ENCODE assay signal across 9 cellular contexts in genomic region chr14:59869381-59870255, GRCh38. TPM values are rescaled to one million over a fixed set of nuclear protein-coding genes. Genes with fewer than 3 reads are reported as not detected.
DNase-seq lines count a peak whose midpoint lies in the region; ATAC-seq and TF ChIP-seq lines count a peak whose summit lies in the region.
"Had no signal": no experiment of that assay in that cellular context is flagged by ENCODE, and none has a peak within 500 bp of the region (broad histone marks: within the 10 kb centered on the region; RNA-seq: fewer than 3 reads in every experiment).

No MANE protein-coding gene starts in this region.

- peaks cover 69% of the 10 kb centered on the region for H3K27me3 Mint-ChIP-seq in activated CD4-positive, alpha-beta T cell treated with anti-CD3 and anti-CD28 coated beads, Interleukin-2, amount 10 ng/mL, durations not matched to agents 7 days and 5 days
- H3K27me3 Mint-ChIP-seq in activated CD8-positive, alpha-beta T cell treated with anti-CD3 and anti-CD28 coated beads, Interleukin-2, amount 10 ng/mL, durations not matched to agents 7 days and 5 days (ENCODE audit: low read depth): peaks cover 52% of the 10 kb centered on the region

- CTCF ChIA-PET in activated CD4-positive, alpha-beta T cell treated with anti-CD3 and anti-CD28 coated beads, Interleukin-2, amount 10 ng/mL, durations not matched to agents 7 days and 5 days (lab: Charles Lee): no interaction called here
- CTCF ChIA-PET in activated CD8-positive, alpha-beta T cell treated with anti-CD3 and anti-CD28 coated beads, Interleukin-2, amount 10 ng/mL, durations not matched to agents 7 days and 5 days (lab: Charles Lee): no interaction called here

- TF ChIP-seq CTCF in GM20000 (IDR thresholded peaks at IDR 0.05; ENCODE audit: extremely low read depth, missing control alignments): no peak

- H3K4me3 Mint-ChIP-seq in activated CD4-positive, alpha-beta T cell treated with anti-CD3 and anti-CD28 coated beads, Interleukin-2, amount 10 ng/mL, durations not matched to agents 7 days and 5 days: peak overlapping the region; percentile 36
- H3K4me3 Mint-ChIP-seq in activated CD8-positive, alpha-beta T cell treated with anti-CD3 and anti-CD28 coated beads, Interleukin-2, amount 10 ng/mL, durations not matched to agents 7 days and 5 days: peak overlapping the region; percentile 50

- no peaks in the 10 kb centered on the region for H3K9me3 Mint-ChIP-seq in activated CD4-positive, alpha-beta T cell treated with anti-CD3 and anti-CD28 coated beads, Interleukin-2, amount 10 ng/mL, durations not matched to agents 7 days and 5 days
- no peaks in the 10 kb centered on the region for H3K9me3 Mint-ChIP-seq in activated CD8-positive, alpha-beta T cell treated with anti-CD3 and anti-CD28 coated beads, Interleukin-2, amount 10 ng/mL, durations not matched to agents 7 days and 5 days (ENCODE audit: insufficient read depth)

- H3K27ac ChIP-seq in layer of hippocampus (ENCODE audit: low read depth, low read length) (peak overlapping the region; percentile 24), temporal lobe (ENCODE audit: low read depth, low read length) (peak overlapping the region; percentile 47)

- peaks cover 3% of the 10 kb centered on the region for H3K36me3 Mint-ChIP-seq in activated CD4-positive, alpha-beta T cell treated with anti-CD3 and anti-CD28 coated beads, Interleukin-2, amount 10 ng/mL, durations not matched to agents 7 days and 5 days (ENCODE audit: low read depth)
- H3K36me3 Mint-ChIP-seq in activated CD8-positive, alpha-beta T cell treated with anti-CD3 and anti-CD28 coated beads, Interleukin-2, amount 10 ng/mL, durations not matched to agents 7 days and 5 days (ENCODE audit: low read depth): no peaks in the 10 kb centered on the region

- H3K27me3 ChIP-seq in layer of hippocampus (ENCODE audit: control insufficient read depth, insufficient read depth, low read length): no peaks in the 10 kb centered on the region

- DNase-seq in activated CD4-positive, alpha-beta T cell treated with anti-CD3 and anti-CD28 coated beads, Interleukin-2, amount 10 ng/mL, durations not matched to agents 7 days and 5 days: no peak
- no peak for DNase-seq in activated CD4-positive, alpha-beta T cell treated with anti-CD3 and anti-CD28 coated beads, Interleukin-2, amount 50 U/mL, for 1 hour
- DNase-seq in activated CD8-positive, alpha-beta T cell treated with anti-CD3 and anti-CD28 coated beads, Interleukin-2, amount 10 ng/mL, durations not matched to agents 7 days and 5 days: no peak
- DNase-seq in GM20000 (ENCODE audit: low spot score): no peak
- DNase-seq in NCI-H2171 (lab: John Stamatoyannopoulos, UW): no peak
- DNase-seq in NCI-H187 treated with DMSO at 0.1 percent for 48 hours (lab: John Stamatoyannopoulos, UW): no peak

- POLR2A ChIA-PET in activated CD4-positive, alpha-beta T cell treated with anti-CD3 and anti-CD28 coated beads, Interleukin-2, amount 10 ng/mL, durations not matched to agents 7 days and 5 days (lab: Charles Lee): no interaction called here
- POLR2A ChIA-PET in activated CD8-positive, alpha-beta T cell treated with anti-CD3 and anti-CD28 coated beads, Interleukin-2, amount 10 ng/mL, durations not matched to agents 7 days and 5 days (lab: Charles Lee): no interaction called here

- no peak overlapping the region for H3K27ac Mint-ChIP-seq in activated CD4-positive, alpha-beta T cell treated with anti-CD3 and anti-CD28 coated beads, Interleukin-2, amount 10 ng/mL, durations not matched to agents 7 days and 5 days
- no peak overlapping the region for H3K27ac Mint-ChIP-seq in activated CD8-positive, alpha-beta T cell treated with anti-CD3 and anti-CD28 coated beads, Interleukin-2, amount 10 ng/mL, durations not matched to agents 7 days and 5 days

- peak; percentile 44 for ATAC-seq in activated CD8-positive, alpha-beta T cell treated with anti-CD3 and anti-CD28 coated beads, Interleukin-2, amount 10 ng/mL, durations not matched to agents 7 days and 5 days

- H3K4me1 Mint-ChIP-seq in activated CD4-positive, alpha-beta T cell treated with anti-CD3 and anti-CD28 coated beads, Interleukin-2, amount 10 ng/mL, durations not matched to agents 7 days and 5 days: peaks cover 4% of the 10 kb centered on the region
- H3K4me1 Mint-ChIP-seq in activated CD8-positive, alpha-beta T cell treated with anti-CD3 and anti-CD28 coated beads, Interleukin-2, amount 10 ng/mL, durations not matched to agents 7 days and 5 days (ENCODE audit: low read depth): peaks cover 6% of the 10 kb centered on the region

RNA-seq across cellular contexts. Expression of gene RTN1, which starts 1.0 kb away (rescaled TPM):
- total RNA-seq in activated CD4-positive, alpha-beta T cell treated with anti-CD3 and anti-CD28 coated beads, Interleukin-2, amount 10 ng/mL, durations not matched to agents 7 days and 5 days: not detected
- not detected for total RNA-seq in activated CD8-positive, alpha-beta T cell treated with anti-CD3 and anti-CD28 coated beads, Interleukin-2, amount 10 ng/mL, durations not matched to agents 7 days and 5 days
- 846 TPM for total RNA-seq in temporal lobe
- total RNA-seq: activated CD8-positive, alpha-beta memory T cell treated with anti-CD3 and anti-CD28 coated beads for 36 hours had no signal

RNA-seq across cellular contexts. Expression of gene LRRC9, which starts 50.3 kb away (rescaled TPM):
- total RNA-seq in activated CD4-positive, alpha-beta T cell treated with anti-CD3 and anti-CD28 coated beads, Interleukin-2, amount 10 ng/mL, durations not matched to agents 7 days and 5 days: not detected
- total RNA-seq in activated CD8-positive, alpha-beta T cell treated with anti-CD3 and anti-CD28 coated beads, Interleukin-2, amount 10 ng/mL, durations not matched to agents 7 days and 5 days: not detected
- 3.0 TPM for total RNA-seq in temporal lobe
- total RNA-seq: activated CD8-positive, alpha-beta memory T cell treated with anti-CD3 and anti-CD28 coated beads for 36 hours had no signal

Comparison
In these comparisons a context has a peak if more than half of its experiments do, and no peak if none do; other contexts are left out.
1. RNA of gene RTN1, which starts 1.0 kb away (total RNA-seq): 846 TPM in temporal lobe (single experiment); not detected in activated CD4-positive, alpha-beta T cell treated with anti-CD3 and anti-CD28 coated beads, Interleukin-2, amount 10 ng/mL, durations not matched to agents 7 days and 5 days and not detected in activated CD8-positive, alpha-beta T cell treated with anti-CD3 and anti-CD28 coated beads, Interleukin-2, amount 10 ng/mL, durations not matched to agents 7 days and 5 days; every median in the first group is over 100 times any median in the second.